Comparison of ENCODE assay signal across 1 cellular context in the genomic region with DNA sequence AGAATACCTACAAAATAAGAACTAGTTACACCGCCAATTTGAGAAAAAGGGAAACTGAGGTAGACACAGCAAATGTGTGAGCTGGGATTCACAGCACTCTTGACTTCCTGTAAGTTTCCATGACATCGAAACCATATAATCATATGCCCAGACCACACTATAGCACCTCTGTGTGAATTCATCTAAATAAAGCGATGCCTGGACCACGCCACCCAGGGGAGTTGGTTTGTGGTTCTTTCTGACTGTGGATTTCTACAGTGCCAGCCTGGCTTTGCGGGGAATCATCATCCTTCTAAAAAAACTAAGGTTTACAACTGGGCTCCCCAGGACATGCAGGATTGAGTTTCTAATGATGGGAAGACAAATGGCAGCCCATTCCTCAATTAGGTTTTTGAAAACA.
TF ChIP-seq lines count a peak whose summit lies in the region.

No MANE protein-coding gene starts in this region.

TF ChIP-seq in endothelial cell of umbilical vein, 7 proteins besides CTCF, POLR2A, EP300 and RAD21 (continued from another document):
- no peak for TF ChIP-seq EZH2 (IDR thresholded peaks at IDR 0.05; ENCODE audit: borderline replicate concordance, low read depth, low read length, severe bottlenecking)
TF ChIP-seq in endothelial cell of umbilical vein: peak in this region for 0.
